Comparison of ENCODE assay signal across 13 cellular contexts in the genomic region with DNA sequence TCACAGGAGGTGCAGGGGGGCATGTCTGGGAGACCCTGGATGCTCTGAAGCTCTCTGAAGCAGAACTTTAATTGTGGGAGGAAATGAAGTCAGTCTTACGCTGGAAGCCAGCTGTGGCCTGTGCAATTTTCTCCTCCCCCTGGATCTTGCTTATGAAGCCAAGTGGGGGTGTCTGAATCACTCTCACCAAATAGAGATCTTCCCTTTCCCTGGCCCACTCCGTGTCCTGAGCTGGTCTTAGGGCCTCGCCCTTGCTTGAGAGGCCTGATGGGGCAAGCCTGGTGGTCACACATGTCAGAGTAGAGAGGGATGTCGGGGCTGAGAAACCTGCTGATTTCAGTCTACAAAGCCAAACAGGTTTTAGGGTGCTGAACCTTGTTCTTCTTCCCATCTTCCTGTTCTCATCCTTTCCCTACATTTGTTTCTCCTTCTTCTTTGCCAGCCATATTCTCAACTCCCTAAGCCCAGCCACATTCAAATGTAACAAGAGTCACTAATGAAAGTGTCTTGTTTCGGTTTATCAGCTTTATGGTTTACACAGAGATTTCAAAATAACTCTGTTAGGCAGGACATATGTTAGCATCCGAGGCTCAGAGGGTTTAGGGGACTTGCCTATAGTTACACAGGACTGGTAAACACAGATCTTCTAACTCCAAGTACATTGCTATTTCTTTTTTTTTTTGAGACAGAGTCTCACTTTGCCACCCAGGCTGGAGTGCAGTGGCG.
DNase-seq lines count a peak whose midpoint lies in the region; ATAC-seq and TF ChIP-seq lines count a peak whose summit lies in the region.
"Had no signal": no experiment of that assay in that cellular context is flagged by ENCODE, and none has a peak within 500 bp of the region (broad histone marks: within the 10 kb centered on the region; RNA-seq: fewer than 3 reads in every experiment).

No MANE protein-coding gene starts in this region.

- peaks cover 5% of the 10 kb centered on the region for H3K27me3 Mint-ChIP-seq in brain
- H3K27me3 Mint-ChIP-seq in activated CD8-positive, alpha-beta T cell treated with anti-CD3 and anti-CD28 coated beads, Interleukin-2, amount 10 ng/mL, durations not matched to agents 7 days and 5 days (ENCODE audit: low read depth), result peaks cover 37% of the 10 kb centered on the region

- no peak overlapping the region for H2BK5ac ChIP-seq in trophoblast cell (ENCODE audit: low read depth, low read length, poor library complexity)

- no peak overlapping the region for H3K4me2 ChIP-seq in hepatocyte
- H3K4me2 ChIP-seq in trophoblast cell (ENCODE audit: low read length), result no peak overlapping the region

- 64% methylated on average over 7 of the region's 7 CpGs for whole genome bisulfite sequencing in hepatocyte (ENCODE audit: low lambda C conversion rate, missing lambda C conversion rate)
- WGBS in trophoblast cell (ENCODE audit: extremely low coverage, insufficient coverage, insufficient read length), result no CpG with 5 or more reads among the region's 7 CpGs

- peak overlapping the region in 3 of 5 experiments; percentile 24 to 60 (median 42) for H3K4me3 Mint-ChIP-seq in brain
- H3K4me3 Mint-ChIP-seq in activated CD8-positive, alpha-beta T cell treated with anti-CD3 and anti-CD28 coated beads, Interleukin-2, amount 10 ng/mL, durations not matched to agents 7 days and 5 days, result no peak overlapping the region
- H3K4me3 Mint-ChIP-seq: activated T-cell treated with anti-CD3 and anti-CD28 coated beads, Interleukin-2, amount 50 U/mL, for 4 hours had no signal

- TF ChIP-seq CTCF in brain (conservative IDR thresholded peaks at IDR 0.05) (no peak), hepatocyte (IDR thresholded peaks at IDR 0.05; ENCODE audit: poor library complexity) (no peak)

- DNase-seq in H7 (peak; percentile 10), hepatocyte (ENCODE audit: low spot score) (no peak), stromal cell of bone marrow (ENCODE audit: low read depth) (peak; percentile 63), DMS114 treated with DMSO at 0.1 percent for 48 hours (lab: John Stamatoyannopoulos, UW; ENCODE audit: unreplicated experiment) (no peak), trophoblast cell (no peak), NCI-H2196 treated with DMSO at 0.1 percent for 48 hours (lab: John Stamatoyannopoulos, UW; ENCODE audit: unreplicated experiment) (no peak)
- no peak for DNase-seq in activated CD8-positive, alpha-beta T cell treated with anti-CD3 and anti-CD28 coated beads, Interleukin-2, amount 10 ng/mL, durations not matched to agents 7 days and 5 days
- DNase-seq: activated T-cell treated with anti-CD3 and anti-CD28 coated beads, Interleukin-2, amount 50 U/mL, for 4 hours; effector CD8-positive, alpha-beta T cell; NCI-H1417; OCI-M1 had no signal

- H4K91ac ChIP-seq in trophoblast cell (ENCODE audit: low read depth, low read length), result no peak overlapping the region

- POLR2A ChIA-PET in activated CD8-positive, alpha-beta T cell treated with anti-CD3 and anti-CD28 coated beads, Interleukin-2, amount 10 ng/mL, durations not matched to agents 7 days and 5 days (lab: Charles Lee), result no interaction called here

- H3K79me1 ChIP-seq in trophoblast cell (ENCODE audit: low read length), result no peaks in the 10 kb centered on the region

- H3K79me2 ChIP-seq in hepatocyte (no peaks in the 10 kb centered on the region), trophoblast cell (ENCODE audit: control insufficient read depth, insufficient read depth, low read length, poor library complexity) (no peaks in the 10 kb centered on the region)

- no peak overlapping the region for H3K23ac ChIP-seq in trophoblast cell (ENCODE audit: low read length)

- H3K9me3 ChIP-seq in hepatocyte (ENCODE audit: low read depth) (no peaks in the 10 kb centered on the region), trophoblast cell (ENCODE audit: insufficient read depth, low read depth, low read length) (no peaks in the 10 kb centered on the region)
- H3K9me3 ChIP-seq: prostate gland had no signal

- no peak overlapping the region for H2BK12ac ChIP-seq in trophoblast cell (ENCODE audit: low read length)

- no peak overlapping the region for H2BK120ac ChIP-seq in trophoblast cell (ENCODE audit: insufficient read depth, low read length, poor library complexity)

- H3K27ac ChIP-seq in hepatocyte (peak overlapping the region; percentile 32), trophoblast cell (ENCODE audit: low read depth, low read length) (no peak overlapping the region)
- H3K27ac ChIP-seq: prostate gland had no signal

- H3K36me3 Mint-ChIP-seq in brain, result peaks cover 41% of the 10 kb centered on the region
- no peaks in the 10 kb centered on the region for H3K36me3 Mint-ChIP-seq in activated CD8-positive, alpha-beta T cell treated with anti-CD3 and anti-CD28 coated beads, Interleukin-2, amount 10 ng/mL, durations not matched to agents 7 days and 5 days (ENCODE audit: low read depth)

- no peak overlapping the region for H3K4me3 ChIP-seq in H7 (ENCODE audit: insufficient read depth, low read depth, low read length)
- H3K4me3 ChIP-seq in hepatocyte, result no peak overlapping the region
- no peak overlapping the region for H3K4me3 ChIP-seq in trophoblast cell (ENCODE audit: low read depth, low read length)
- H3K4me3 ChIP-seq: prostate gland had no signal

- H3K27me3 ChIP-seq in H7 (ENCODE audit: control insufficient read depth, insufficient read depth, low read length) (peaks cover 17% of the 10 kb centered on the region), hepatocyte (peaks cover 32% of the 10 kb centered on the region), trophoblast cell (ENCODE audit: insufficient read depth, low read length) (peaks cover 13% of the 10 kb centered on the region)

- H3K4ac ChIP-seq in trophoblast cell (ENCODE audit: low read depth, low read length), result no peak overlapping the region

- no peak for ATAC-seq in activated CD8-positive, alpha-beta T cell treated with anti-CD3 and anti-CD28 coated beads, Interleukin-2, amount 10 ng/mL, durations not matched to agents 7 days and 5 days
- ATAC-seq: activated T-cell treated with anti-CD3 and anti-CD28 coated beads, Interleukin-2, amount 50 U/mL, for 4 hours had no signal

- H4K12ac ChIP-seq in trophoblast cell (ENCODE audit: low read depth, low read length), result no peak overlapping the region

- no peak overlapping the region for H3K14ac ChIP-seq in trophoblast cell (ENCODE audit: low read length)

- peaks cover 87% of the 10 kb centered on the region for H3K4me1 Mint-ChIP-seq in brain
- peaks cover 3% of the 10 kb centered on the region for H3K4me1 Mint-ChIP-seq in activated CD8-positive, alpha-beta T cell treated with anti-CD3 and anti-CD28 coated beads, Interleukin-2, amount 10 ng/mL, durations not matched to agents 7 days and 5 days (ENCODE audit: low read depth)

- CTCF ChIA-PET in activated CD8-positive, alpha-beta T cell treated with anti-CD3 and anti-CD28 coated beads, Interleukin-2, amount 10 ng/mL, durations not matched to agents 7 days and 5 days (lab: Charles Lee), result no interaction called here

- no peaks in the 10 kb centered on the region for H4K20me1 ChIP-seq in hepatocyte (ENCODE audit: insufficient read depth, poor library complexity, severe bottlenecking)

- no peak overlapping the region for H3K18ac ChIP-seq in trophoblast cell (ENCODE audit: low read length)

- no peak overlapping the region for H2AK5ac ChIP-seq in trophoblast cell (ENCODE audit: low read length)

- H3K27ac Mint-ChIP-seq in brain, result peak overlapping the region in 4 of 5 experiments; percentile 79 to 94 (median 91)
- H3K27ac Mint-ChIP-seq in activated CD8-positive, alpha-beta T cell treated with anti-CD3 and anti-CD28 coated beads, Interleukin-2, amount 10 ng/mL, durations not matched to agents 7 days and 5 days, result no peak overlapping the region

- H4K8ac ChIP-seq in trophoblast cell (ENCODE audit: low read depth, low read length), result no peak overlapping the region

- H2AFZ ChIP-seq in hepatocyte (no peak overlapping the region), trophoblast cell (ENCODE audit: insufficient read depth, low read length, poor library complexity) (no peak overlapping the region)

- H3K36me3 ChIP-seq in H7 (replicated peaks; ENCODE audit: control insufficient read depth, insufficient read depth, low read length), result no peaks in the 10 kb centered on the region
- H3K36me3 ChIP-seq in hepatocyte (replicated peaks; ENCODE audit: insufficient read depth, low read depth), result no peaks in the 10 kb centered on the region
- no peaks in the 10 kb centered on the region for H3K36me3 ChIP-seq in trophoblast cell (ENCODE audit: control insufficient read depth in 1 of 2, insufficient read depth in 2 of 2, low read length in 2 of 2)
- H3K36me3 ChIP-seq: prostate gland had no signal

- no peaks in the 10 kb centered on the region for H3K9me3 Mint-ChIP-seq in brain
- H3K9me3 Mint-ChIP-seq in activated CD8-positive, alpha-beta T cell treated with anti-CD3 and anti-CD28 coated beads, Interleukin-2, amount 10 ng/mL, durations not matched to agents 7 days and 5 days (ENCODE audit: insufficient read depth), result no peaks in the 10 kb centered on the region
- H3K9me3 Mint-ChIP-seq: activated T-cell treated with anti-CD3 and anti-CD28 coated beads, Interleukin-2, amount 50 U/mL, for 4 hours had no signal

- no peaks in the 10 kb centered on the region for H3K4me1 ChIP-seq in hepatocyte (ENCODE audit: insufficient read depth)
- H3K4me1 ChIP-seq in trophoblast cell (ENCODE audit: control insufficient read depth in 1 of 2, insufficient read depth in 2 of 2, low read length in 2 of 2), result no peaks in the 10 kb centered on the region
- H3K4me1 ChIP-seq: prostate gland had no signal

- H3K9ac ChIP-seq in trophoblast cell (ENCODE audit: low read length), result no peak overlapping the region

- H3K9me2 ChIP-seq in hepatocyte (replicated peaks; ENCODE audit: insufficient read depth), result no peaks in the 10 kb centered on the region

Comparison
In these comparisons a context has a peak if more than half of its experiments do, and no peak if none do; other contexts are left out.
1. DNase-seq: peak in H7 (single experiment) and stromal cell of bone marrow (single experiment); none in hepatocyte (single experiment), DMS114 treated with DMSO at 0.1 percent for 48 hours (single experiment), trophoblast cell (0 of 2), activated CD8-positive, alpha-beta T cell treated with anti-CD3 and anti-CD28 coated beads, Interleukin-2, amount 10 ng/mL, durations not matched to agents 7 days and 5 days (single experiment) and NCI-H2196 treated with DMSO at 0.1 percent for 48 hours (single experiment).